ENCODE assay signal across 8 cellular contexts in the genomic region with DNA sequence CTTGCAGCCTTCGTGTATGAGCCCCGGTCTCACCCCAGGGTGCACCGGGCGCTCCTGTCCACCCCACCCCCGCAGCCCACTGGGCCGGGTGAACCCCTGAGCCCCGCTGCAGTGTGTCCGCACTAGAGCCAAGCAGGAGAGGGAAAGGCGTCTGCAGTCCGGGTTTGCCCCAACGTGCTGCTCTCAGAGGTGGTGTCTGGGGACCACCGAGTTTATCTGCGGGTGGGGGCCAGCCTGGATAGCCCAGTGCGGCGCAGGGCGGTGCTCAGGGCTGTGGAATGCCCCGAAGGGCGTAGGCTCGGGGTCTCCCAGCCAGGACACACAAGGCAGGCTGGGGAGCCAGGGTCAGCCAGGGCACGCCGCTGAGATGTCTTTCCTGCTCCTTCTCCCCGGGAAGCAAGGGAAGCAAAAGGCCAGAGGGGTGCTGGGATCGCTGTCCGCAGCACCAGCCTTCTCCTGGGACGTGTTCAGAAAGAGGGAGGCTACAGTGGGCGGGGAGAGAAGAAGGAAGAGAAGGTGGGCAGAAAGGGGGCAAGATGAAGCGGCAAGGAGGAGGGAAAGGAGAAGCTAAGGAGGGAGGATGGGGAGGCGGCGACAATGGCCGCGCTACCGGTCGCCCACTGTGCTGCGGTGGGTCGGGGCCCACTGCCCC. TPM values are rescaled to one million over a fixed set of nuclear protein-coding genes. Genes with fewer than 3 reads are reported as not detected.
DNase-seq lines count a peak whose midpoint lies in the region; ATAC-seq and TF ChIP-seq lines count a peak whose summit lies in the region.

No MANE protein-coding gene starts in this region.

- no peaks in the 10 kb centered on the region for H3K36me3 Mint-ChIP-seq in activated T-cell treated with anti-CD3 and anti-CD28 coated beads, Interleukin-2, amount 50 U/mL, for 4 hours (ENCODE audit: insufficient read depth)

- no peak overlapping the region for H3K27ac ChIP-seq in subcutaneous abdominal adipose tissue (ENCODE audit: low read depth, low read length)

- H3K9me3 Mint-ChIP-seq in activated T-cell treated with anti-CD3 and anti-CD28 coated beads, Interleukin-2, amount 50 U/mL, for 4 hours = no peaks in the 10 kb centered on the region

- H3K36me3 ChIP-seq in subcutaneous abdominal adipose tissue (ENCODE audit: control insufficient read depth in 5 of 5, insufficient read depth in 5 of 5, low read length in 5 of 5) = no peaks in the 10 kb centered on the region

- H3K4me3 ChIP-seq in astrocyte of the spinal cord (ENCODE audit: low read depth, low read length) = peak overlapping the region; percentile 38
- H3K4me3 ChIP-seq in subcutaneous abdominal adipose tissue (ENCODE audit: low read depth in 1 of 5, low read length in 5 of 5) = peak overlapping the region; percentile 63 to 73 (median 66)

- peak; percentile 12 to 20 for ATAC-seq in activated T-cell treated with anti-CD3 and anti-CD28 coated beads, Interleukin-2, amount 50 U/mL, for 4 hours
- ATAC-seq in GM21717 (IDR thresholded peaks at IDR 0.05; ENCODE audit: unreplicated experiment) = no peak

- peak overlapping the region; percentile 80 for H3K4me3 Mint-ChIP-seq in activated T-cell treated with anti-CD3 and anti-CD28 coated beads, Interleukin-2, amount 50 U/mL, for 4 hours

- in situ Hi-C loops in astrocyte of the spinal cord (cut with HindIII; ENCODE audit: low sequenced_read_pairs) = no loop called here

- H3K27me3 ChIP-seq in subcutaneous abdominal adipose tissue (ENCODE audit: control insufficient read depth in 5 of 5, insufficient read depth in 4 of 5, low read length in 5 of 5) = no peaks in the 10 kb centered on the region

- H3K4me1 ChIP-seq in subcutaneous abdominal adipose tissue (ENCODE audit: control insufficient read depth in 5 of 5, insufficient read depth in 5 of 5, low read length in 5 of 5) = peaks cover 16 to 50% (median 48%) of the 10 kb centered on the region in 5 donors

- DNase-seq in activated T-cell treated with anti-CD3 and anti-CD28 coated beads, Interleukin-2, amount 50 U/mL, for 4 hours = no peak
- no peak for DNase-seq in activated T-cell treated with anti-CD3 and anti-CD28 coated beads for 4 hours
- DNase-seq in astrocyte of the spinal cord (ENCODE audit: low read depth, low spot score) = no peak
- DNase-seq in islet precursor cell = peak; percentile 76
- no peak for DNase-seq in NCI-H2107 (lab: John Stamatoyannopoulos, UW)
- no peak for DNase-seq in HuH-7.5 (ENCODE audit: low spot score)

- peak overlapping the region; percentile 63 to 74 (median 70) for H3K9ac ChIP-seq in subcutaneous abdominal adipose tissue (ENCODE audit: low read length in 5 of 5)

- no peaks in the 10 kb centered on the region for H3K27me3 Mint-ChIP-seq in activated T-cell treated with anti-CD3 and anti-CD28 coated beads, Interleukin-2, amount 50 U/mL, for 4 hours (ENCODE audit: low read depth)

- peaks cover 16% of the 10 kb centered on the region for H3K4me1 Mint-ChIP-seq in activated T-cell treated with anti-CD3 and anti-CD28 coated beads, Interleukin-2, amount 50 U/mL, for 4 hours (ENCODE audit: low read depth)

- H3K9me3 ChIP-seq in subcutaneous abdominal adipose tissue (ENCODE audit: control insufficient read depth in 5 of 5, low read length in 5 of 5) = no peaks in the 10 kb centered on the region

- no peak for TF ChIP-seq CTCF in astrocyte of the spinal cord (IDR thresholded peaks at IDR 0.05; ENCODE audit: low read depth, low read length)

RNA-seq across cellular contexts. Expression of gene MAB21L3, which starts 56.6 kb away (rescaled TPM):
- not detected for total RNA-seq in activated T-cell treated with anti-CD3 and anti-CD28 coated beads, Interleukin-2, amount 50 U/mL, for 4 hours
